Comparison of ENCODE assay signal across 9 cellular contexts in genomic region chr7:84941936-84942335, GRCh38.
"Had no signal": no experiment of that assay in that cellular context is flagged by ENCODE, and none has a peak within 500 bp of the region (broad histone marks: within the 10 kb centered on the region; RNA-seq: fewer than 3 reads in every experiment).

No MANE protein-coding gene starts in this region.

- H3K4me2 ChIP-seq: KMS-11 had no signal

- H3K4me3 ChIP-seq: HAP-1 had no signal

- H3K4me3 Mint-ChIP-seq: HFFc6 had no signal

- H3K4me1 ChIP-seq: HAP-1 had no signal

- H3K27ac Mint-ChIP-seq: HFFc6 had no signal

- ATAC-seq: HCT116 had no signal

- H3K27ac ChIP-seq: KMS-11 had no signal

- H3K9me3 ChIP-seq: HAP-1 had no signal

- H3K36me3 ChIP-seq: HAP-1 had no signal

- FAIRE-seq: HTR-8/SVneo had no signal

- H3K9ac ChIP-seq: KMS-11 had no signal

- DNase-seq: GOT3, H7, HFFc6, IMR-90, KBM-7 had no signal
